ENCODE assay signal across 16 cellular contexts in genomic region chr16:67423015-67423414, GRCh38. TPM values are rescaled to one million over a fixed set of nuclear protein-coding genes. Genes with fewer than 3 reads are reported as not detected.
DNase-seq lines count a peak whose midpoint lies in the region; ATAC-seq, FAIRE-seq and TF ChIP-seq lines count a peak whose summit lies in the region.
"Had no signal": no experiment of that assay in that cellular context is flagged by ENCODE, and none has a peak within 500 bp of the region (broad histone marks: within the 10 kb centered on the region; RNA-seq: fewer than 3 reads in every experiment).

No MANE protein-coding gene starts in this region.

- H4K20me1 ChIP-seq in HepG2 (ENCODE audit: insufficient read depth, low read length), result no peaks in the 10 kb centered on the region

- H3K4me1 ChIP-seq in HepG2 (ENCODE audit: insufficient read depth, low read length), result peaks cover 8% of the 10 kb centered on the region; the same call in 1 of the 2 replicates
- no peaks in the 10 kb centered on the region for H3K4me1 ChIP-seq in right lobe of liver

- no peak for TF ChIP-seq POLR2A in HepG2 (IDR thresholded peaks at IDR 0.05; ENCODE audit: insufficient read depth in 1 of 2, low read depth in 2 of 2, low read length in 2 of 2)
- TF ChIP-seq POLR2A in right lobe of liver (IDR thresholded peaks at IDR 0.05), result no peak

- no peak overlapping the region for H2AFZ ChIP-seq in HepG2 (ENCODE audit: low read length)

- H3K4me3 Mint-ChIP-seq in nephron (no peak overlapping the region), Calu3 (ENCODE audit: low read depth, unreplicated experiment) (no peak overlapping the region)
- H3K4me3 Mint-ChIP-seq: CD8-positive, alpha-beta T cell; HFFc6 had no signal

- no peak for FAIRE-seq in HepG2 (lab: Jason Lieb, UNC)
- FAIRE-seq: GM12891 had no signal

- DNase-seq in HepG2 (ENCODE audit: low spot score), result no peak
- DNase-seq in right lobe of liver, result no peak
- DNase-seq in activated CD8-positive, alpha-beta memory T cell treated with anti-CD3 and anti-CD28 coated beads for 24 hours, result no peak
- DNase-seq in Calu3, result no peak
- DNase-seq in NCI-H1930 (lab: John Stamatoyannopoulos, UW), result no peak
- DNase-seq: CD8-positive, alpha-beta T cell; COR-L47; GOT3; HFFc6 had no signal

- H3K27ac ChIP-seq in HepG2 (ENCODE audit: extremely low read length, insufficient read depth, low read length) (no peak overlapping the region), right lobe of liver (no peak overlapping the region)
- H3K27ac ChIP-seq: 22Rv1 had no signal

- H3K4me3 ChIP-seq in HepG2 (replicated peaks in 1 of 3; ENCODE audit: insufficient read depth in 1 of 3, low read depth in 2 of 3, low read length in 3 of 3) (no peak overlapping the region), right lobe of liver (no peak overlapping the region)
- H3K4me3 ChIP-seq: HAP-1 had no signal

- H3K9me3 ChIP-seq in HepG2 (ENCODE audit: low read length) (no peaks in the 10 kb centered on the region), right lobe of liver (no peaks in the 10 kb centered on the region)
- H3K9me3 ChIP-seq: HAP-1 had no signal

- in situ Hi-C loops in HepG2 (cut with HindIII; ENCODE audit: extremely low pct_ligation_motif_present, low pct_unique_long_range_greater_than_20kb), result no loop called here

- ATAC-seq in HepG2 (no peak), right lobe of liver (no peak)
- ATAC-seq: CD8-positive, alpha-beta T cell had no signal

- H3K4me2 ChIP-seq in HepG2 (ENCODE audit: low read depth, low read length), result no peak overlapping the region

- POLR2A ChIA-PET in HepG2 (lab: Yijun Ruan, JAX), result interaction anchor here (1.2 to 1.8 kb wide), 2 partner anchors 8 to 18 kb away, joined by 3 to 4 read pairs; partner anchors contain the start of gene HSD11B2

- H3K27me3 ChIP-seq in HepG2 (ENCODE audit: control insufficient read depth in 1 of 2, insufficient read depth in 2 of 2, low read length in 2 of 2) (peaks cover 5 to 41% of the 10 kb centered on the region in 2 experiments), right lobe of liver (no peaks in the 10 kb centered on the region)

- TF ChIP-seq RAD21 in HepG2 (CRISPR knock-in tag; IDR thresholded peaks at IDR 0.05), result no peak

- no peak overlapping the region for H3K9ac ChIP-seq in HepG2 (ENCODE audit: insufficient read depth, low read depth, low read length)

- intact Hi-C loops in HepG2 (cut with micrococcal nuclease; ENCODE audit: unreplicated experiment) (no loop called here), right lobe of liver (cut with DNase I) (loop anchor here in 1 of 2 donors (10.0 kb wide), 1 partner anchor 62 kb away; the partner anchor contains the start of genes AGRP and ATP6V0D1), Calu3 (cut with micrococcal nuclease; ENCODE audit: unreplicated experiment) (no loop called here)

- WGBS in HepG2 (ENCODE audit: low lambda C conversion rate), result 66% methylated on average over 5 of the region's 5 CpGs
- 70% methylated on average over 5 of the region's 5 CpGs for WGBS in right lobe of liver (ENCODE audit: insufficient coverage, low coverage, low lambda C conversion rate, missing lambda C conversion rate)

- no peaks in the 10 kb centered on the region for H3K79me2 ChIP-seq in HepG2 (ENCODE audit: insufficient read depth, low read length)

- peaks cover 40% of the 10 kb centered on the region for H3K4me1 Mint-ChIP-seq in nephron
- H3K4me1 Mint-ChIP-seq in Calu3 (ENCODE audit: low read depth, unreplicated experiment), result peaks cover 12% of the 10 kb centered on the region
- H3K4me1 Mint-ChIP-seq: CD14-positive monocyte had no signal

- H3K36me3 ChIP-seq in HepG2 (replicated peaks in 1 of 2; ENCODE audit: control insufficient read depth in 1 of 2, insufficient read depth in 2 of 2, low read length in 2 of 2), result no peaks in the 10 kb centered on the region
- H3K36me3 ChIP-seq in right lobe of liver, result no peaks in the 10 kb centered on the region
- H3K36me3 ChIP-seq: HAP-1 had no signal

- H3K9me3 Mint-ChIP-seq in nephron (no peaks in the 10 kb centered on the region), Calu3 (ENCODE audit: low read depth, unreplicated experiment) (no peaks in the 10 kb centered on the region)
- H3K9me3 Mint-ChIP-seq: CD8-positive, alpha-beta T cell; HFFc6 had no signal

- BruUV-seq in HepG2 (replicated peaks; lab: Mats Ljungman, UMichigan) (no TSS peak), Calu3 (replicated peaks; lab: Mats Ljungman, UMichigan) (no TSS peak)

- H3K36me3 Mint-ChIP-seq in nephron (ENCODE audit: low read depth), result no peaks in the 10 kb centered on the region
- H3K36me3 Mint-ChIP-seq in Calu3 (ENCODE audit: insufficient read depth, unreplicated experiment), result peaks cover 4% of the 10 kb centered on the region
- H3K36me3 Mint-ChIP-seq: CD8-positive, alpha-beta T cell had no signal

- no peak for TF ChIP-seq EP300 in HepG2 (IDR thresholded peaks at IDR 0.05; ENCODE audit: low read depth in 2 of 2, low read length in 2 of 2)
- no peak for TF ChIP-seq EP300 in HepG2 (CRISPR knock-in tag; IDR thresholded peaks at IDR 0.05; ENCODE audit: borderline replicate concordance)

- peak overlapping the region; percentile 8 to 55 (median 44) for H3K27ac Mint-ChIP-seq in nephron
- H3K27ac Mint-ChIP-seq in Calu3 (ENCODE audit: unreplicated experiment), result no peak overlapping the region
- H3K27ac Mint-ChIP-seq: CD14-positive monocyte; CD8-positive, alpha-beta T cell; HFFc6 had no signal

- H3K27me3 Mint-ChIP-seq in nephron (ENCODE audit: low read depth), result peaks cover 28% of the 10 kb centered on the region
- peaks cover 33% of the 10 kb centered on the region for H3K27me3 Mint-ChIP-seq in Calu3 (ENCODE audit: unreplicated experiment)

- TF ChIP-seq CTCF in HepG2 (CRISPR knock-in tag; IDR thresholded peaks at IDR 0.05) (no peak), right lobe of liver (IDR thresholded peaks at IDR 0.05) (no peak), nephron (IDR thresholded peaks at IDR 0.05; ENCODE audit: unreplicated experiment in 3 of 3) (no peak), Calu3 (IDR thresholded peaks at IDR 0.05; ENCODE audit: unreplicated experiment) (no peak)

- CTCF ChIA-PET in HepG2 (lab: Yijun Ruan, JAX; ENCODE audit: low intra/inter-chr PET ratio, low total read pairs), result no interaction called here
- CTCF ChIA-PET in Calu3 (lab: Charles Lee), result interaction anchor here (1.0 kb wide), 1 partner anchor 18 kb away, joined by 3 read pairs; no protein-coding TSS in a partner anchor

RNA-seq across cellular contexts. Expression of gene ZDHHC1, which starts 6.7 kb away (rescaled TPM):
- 0.36 and 1.1 TPM in 2 replicates for total RNA-seq in HepG2 (2016; rRNA removed; fragmentation: Illumina TruSeq; extraction: Trizol)
- total RNA-seq in HepG2 (2016; cell fraction: cytosol; rRNA removed; fragmentation: Illumina TruSeq; extraction: Trizol; ENCODE audit: low read depth), result 1.6 and 1.9 TPM in 2 replicates
- 0.33 and 1.3 TPM in 2 replicates for total RNA-seq in HepG2 (2016; cell fraction: insoluble cytoplasmic fraction; rRNA removed; fragmentation: Illumina TruSeq; extraction: Trizol)
- total RNA-seq in HepG2 (2016; cell fraction: membrane; rRNA removed; fragmentation: Illumina TruSeq; extraction: Trizol), result 2.2 and 3.3 TPM in 2 replicates
- total RNA-seq in HepG2 (2016; cell fraction: nucleus; rRNA removed; fragmentation: Illumina TruSeq; extraction: Trizol), result 0.96 and 3.2 TPM in 2 replicates
- polyA plus RNA-seq in HepG2 (2011; rRNA removed), result 0.47 and 0.51 TPM in 2 replicates
- polyA plus RNA-seq in HepG2 (2011; cell fraction: cytosol; rRNA removed), result 0.28 and 0.60 TPM in 2 replicates
- polyA plus RNA-seq in HepG2 (2011; cell fraction: nucleus; rRNA removed), result 2.1 and 2.7 TPM in 2 replicates
- 0.36 and 1.0 TPM in 2 replicates for polyA plus RNA-seq in HepG2 (2012)
- 1.3 and 1.6 TPM in 2 replicates for polyA plus RNA-seq in HepG2 (2016; cell fraction: cytosol; fragmentation: Illumina TruSeq; extraction: Trizol; ENCODE audit: low read depth)
- polyA plus RNA-seq in HepG2 (2016; cell fraction: insoluble cytoplasmic fraction; fragmentation: Illumina TruSeq; extraction: Trizol; ENCODE audit: low read depth), result 0.35 and 0.63 TPM in 2 replicates
- polyA plus RNA-seq in HepG2 (2016; cell fraction: membrane; fragmentation: Illumina TruSeq; extraction: Trizol; ENCODE audit: low read depth), result 1.2 and 1.6 TPM in 2 replicates
- 1.3 and 1.4 TPM in 2 replicates for polyA plus RNA-seq in HepG2 (2016; cell fraction: nucleus; fragmentation: Illumina TruSeq; extraction: Trizol; ENCODE audit: insufficient read depth, low read depth)
- 1.6 and 5.9 TPM in 2 replicates for polyA minus RNA-seq in HepG2 (2011; rRNA and poly(A)+ RNA removed; ENCODE audit: low replicate concordance)
- 0.26 TPM in 1 of 2 replicates, not detected in the other for polyA minus RNA-seq in HepG2 (2011; cell fraction: cytosol; rRNA and poly(A)+ RNA removed)
- 1.6 and 3.5 TPM in 2 replicates for polyA minus RNA-seq in HepG2 (2011; cell fraction: nucleus; rRNA and poly(A)+ RNA removed)
- 1 to 10 TPM; 1.2 to 4.0 (median 1.8) TPM for total RNA-seq in right lobe of liver
- 22.6 and 24.4 TPM in 2 replicates for total RNA-seq in Calu3 (2022)
- total RNA-seq: CD8-positive, alpha-beta T cell had no signal

RNA-seq across cellular contexts. Expression of gene HSD11B2, which starts 7.9 kb away (rescaled TPM):
- total RNA-seq in HepG2 (2016; rRNA removed; fragmentation: Illumina TruSeq; extraction: Trizol) (6.7 and 13.6 TPM in 2 replicates), right lobe of liver (1 to 10 TPM; 1.3 to 2.7 (median 2.1) TPM), Calu3 (2022) (10.2 and 10.8 TPM in 2 replicates)
- total RNA-seq in HepG2 (2016; cell fraction: cytosol; rRNA removed; fragmentation: Illumina TruSeq; extraction: Trizol; ENCODE audit: low read depth), result 3.9 and 4.1 TPM in 2 replicates
- 5.4 and 13.4 TPM in 2 replicates for total RNA-seq in HepG2 (2016; cell fraction: insoluble cytoplasmic fraction; rRNA removed; fragmentation: Illumina TruSeq; extraction: Trizol)
- 8.8 TPM in 2 replicates for total RNA-seq in HepG2 (2016; cell fraction: membrane; rRNA removed; fragmentation: Illumina TruSeq; extraction: Trizol)
- 14.6 and 15.0 TPM in 2 replicates for total RNA-seq in HepG2 (2016; cell fraction: nucleus; rRNA removed; fragmentation: Illumina TruSeq; extraction: Trizol)
- polyA plus RNA-seq in HepG2 (2011; rRNA removed), result 8.9 and 11.9 TPM in 2 replicates
- polyA plus RNA-seq in HepG2 (2011; cell fraction: cytosol; rRNA removed), result 5.3 and 6.3 TPM in 2 replicates
- 34.2 and 34.3 TPM in 2 replicates for polyA plus RNA-seq in HepG2 (2011; cell fraction: nucleus; rRNA removed)
- polyA plus RNA-seq in HepG2 (2012), result 8.4 and 11.0 TPM in 2 replicates
- 6.5 and 9.3 TPM in 2 replicates for polyA plus RNA-seq in HepG2 (2016; cell fraction: cytosol; fragmentation: Illumina TruSeq; extraction: Trizol; ENCODE audit: low read depth)
- 11.1 and 13.3 TPM in 2 replicates for polyA plus RNA-seq in HepG2 (2016; cell fraction: insoluble cytoplasmic fraction; fragmentation: Illumina TruSeq; extraction: Trizol; ENCODE audit: low read depth)
- polyA plus RNA-seq in HepG2 (2016; cell fraction: membrane; fragmentation: Illumina TruSeq; extraction: Trizol; ENCODE audit: low read depth), result 11.3 and 12.9 TPM in 2 replicates
- 48.6 and 52.7 TPM in 2 replicates for polyA plus RNA-seq in HepG2 (2016; cell fraction: nucleus; fragmentation: Illumina TruSeq; extraction: Trizol; ENCODE audit: insufficient read depth, low read depth)
- polyA minus RNA-seq in HepG2 (2011; rRNA and poly(A)+ RNA removed; ENCODE audit: low replicate concordance), result 3.3 and 16.4 TPM in 2 replicates
- polyA minus RNA-seq in HepG2 (2011; cell fraction: cytosol; rRNA and poly(A)+ RNA removed), result 4.1 and 8.5 TPM in 2 replicates
- 8.7 and 11.3 TPM in 2 replicates for polyA minus RNA-seq in HepG2 (2011; cell fraction: nucleus; rRNA and poly(A)+ RNA removed)
- total RNA-seq: CD8-positive, alpha-beta T cell; G401; HFFc6 had no signal
- polyA plus RNA-seq: CD14-positive monocyte had no signal

RNA-seq across cellular contexts. Expression of gene TPPP3, which starts 29.7 kb away (rescaled TPM):
- total RNA-seq in HepG2 (2016; rRNA removed; fragmentation: Illumina TruSeq; extraction: Trizol), result 0.20 and 0.44 TPM in 2 replicates
- 0.18 TPM in 1 of 2 replicates, not detected in the other for total RNA-seq in HepG2 (2016; cell fraction: cytosol; rRNA removed; fragmentation: Illumina TruSeq; extraction: Trizol; ENCODE audit: low read depth)
- total RNA-seq in HepG2 (2016; cell fraction: insoluble cytoplasmic fraction; rRNA removed; fragmentation: Illumina TruSeq; extraction: Trizol), result 0.50 and 0.54 TPM in 2 replicates
- 0.31 TPM in 1 of 2 replicates, not detected in the other for total RNA-seq in HepG2 (2016; cell fraction: membrane; rRNA removed; fragmentation: Illumina TruSeq; extraction: Trizol)
- total RNA-seq in HepG2 (2016; cell fraction: nucleus; rRNA removed; fragmentation: Illumina TruSeq; extraction: Trizol), result 0.62 and 0.63 TPM in 2 replicates
- 0.16 TPM in 1 of 2 replicates, not detected in the other for polyA plus RNA-seq in HepG2 (2011; rRNA removed)
- 0.05 and 0.31 TPM in 2 replicates for polyA plus RNA-seq in HepG2 (2011; cell fraction: cytosol; rRNA removed)
- 0.31 and 0.50 TPM in 2 replicates for polyA plus RNA-seq in HepG2 (2011; cell fraction: nucleus; rRNA removed)
- 0.15 and 0.69 TPM in 2 replicates for polyA plus RNA-seq in HepG2 (2012)
- polyA plus RNA-seq in HepG2 (2016; cell fraction: cytosol; fragmentation: Illumina TruSeq; extraction: Trizol; ENCODE audit: low read depth), result 0.12 TPM in 1 of 2 replicates, not detected in the other
- 0.23 and 0.32 TPM in 2 replicates for polyA plus RNA-seq in HepG2 (2016; cell fraction: insoluble cytoplasmic fraction; fragmentation: Illumina TruSeq; extraction: Trizol; ENCODE audit: low read depth)
- polyA plus RNA-seq in HepG2 (2016; cell fraction: membrane; fragmentation: Illumina TruSeq; extraction: Trizol; ENCODE audit: low read depth), result not detected in 2 replicates
- polyA plus RNA-seq in HepG2 (2016; cell fraction: nucleus; fragmentation: Illumina TruSeq; extraction: Trizol; ENCODE audit: insufficient read depth, low read depth), result 0.48 and 0.55 TPM in 2 replicates
- 0.38 TPM in 1 of 2 replicates, not detected in the other for polyA minus RNA-seq in HepG2 (2011; rRNA and poly(A)+ RNA removed; ENCODE audit: low replicate concordance)
- polyA minus RNA-seq in HepG2 (2011; cell fraction: cytosol; rRNA and poly(A)+ RNA removed), result not detected in 2 replicates
- polyA minus RNA-seq in HepG2 (2011; cell fraction: nucleus; rRNA and poly(A)+ RNA removed), result 0.64 TPM in 1 of 2 replicates, not detected in the other
- total RNA-seq in right lobe of liver, result under 1 TPM in 5 of 6 experiments, not detected in 1; 0.24 to 0.65 (median 0.37) TPM
- total RNA-seq in Calu3 (2022), result 8.5 and 8.8 TPM in 2 replicates
- total RNA-seq: CD8-positive, alpha-beta T cell; HT1080 had no signal

RNA-seq across cellular contexts. Expression of gene ATP6V0D1, which starts 57.9 kb away (rescaled TPM):
- total RNA-seq in HepG2 (2016; rRNA removed; fragmentation: Illumina TruSeq; extraction: Trizol), result 49.5 and 51.1 TPM in 2 replicates
- total RNA-seq in HepG2 (2016; cell fraction: cytosol; rRNA removed; fragmentation: Illumina TruSeq; extraction: Trizol; ENCODE audit: low read depth), result 13.5 and 16.0 TPM in 2 replicates
- total RNA-seq in HepG2 (2016; cell fraction: insoluble cytoplasmic fraction; rRNA removed; fragmentation: Illumina TruSeq; extraction: Trizol), result 45.3 and 52.4 TPM in 2 replicates
- 23.6 and 25.5 TPM in 2 replicates for total RNA-seq in HepG2 (2016; cell fraction: membrane; rRNA removed; fragmentation: Illumina TruSeq; extraction: Trizol)
- total RNA-seq in HepG2 (2016; cell fraction: nucleus; rRNA removed; fragmentation: Illumina TruSeq; extraction: Trizol), result 26.3 and 30.4 TPM in 2 replicates
- polyA plus RNA-seq in HepG2 (2011; rRNA removed), result 54.2 and 61.3 TPM in 2 replicates
- 55.2 and 57.9 TPM in 2 replicates for polyA plus RNA-seq in HepG2 (2011; cell fraction: cytosol; rRNA removed)
- polyA plus RNA-seq in HepG2 (2011; cell fraction: nucleus; rRNA removed), result 32.7 and 35.9 TPM in 2 replicates
- 29.3 and 41.3 TPM in 2 replicates for polyA plus RNA-seq in HepG2 (2012)
- 16.4 and 17.3 TPM in 2 replicates for polyA plus RNA-seq in HepG2 (2016; cell fraction: cytosol; fragmentation: Illumina TruSeq; extraction: Trizol; ENCODE audit: low read depth)
- polyA plus RNA-seq in HepG2 (2016; cell fraction: insoluble cytoplasmic fraction; fragmentation: Illumina TruSeq; extraction: Trizol; ENCODE audit: low read depth), result 55.4 and 63.8 TPM in 2 replicates
- 21.4 and 22.6 TPM in 2 replicates for polyA plus RNA-seq in HepG2 (2016; cell fraction: membrane; fragmentation: Illumina TruSeq; extraction: Trizol; ENCODE audit: low read depth)
- polyA plus RNA-seq in HepG2 (2016; cell fraction: nucleus; fragmentation: Illumina TruSeq; extraction: Trizol; ENCODE audit: insufficient read depth, low read depth), result 45.0 and 53.3 TPM in 2 replicates
- polyA minus RNA-seq in HepG2 (2011; rRNA and poly(A)+ RNA removed; ENCODE audit: low replicate concordance), result 104 and 246 TPM in 2 replicates
- 37.9 and 45.0 TPM in 2 replicates for polyA minus RNA-seq in HepG2 (2011; cell fraction: cytosol; rRNA and poly(A)+ RNA removed)
- 14.7 and 19.8 TPM in 2 replicates for polyA minus RNA-seq in HepG2 (2011; cell fraction: nucleus; rRNA and poly(A)+ RNA removed)
- total RNA-seq in right lobe of liver, result 10 to 100 TPM; 33.6 to 84.6 (median 47.0) TPM
- 85.3 and 91.0 TPM in 2 replicates for total RNA-seq in Calu3 (2022)
